ENCODE assay signal across 11 cellular contexts in genomic region chr6:15331143-15331542, GRCh38.
DNase-seq lines count a peak whose midpoint lies in the region; ATAC-seq and TF ChIP-seq lines count a peak whose summit lies in the region.
"Had no signal": no experiment of that assay in that cellular context is flagged by ENCODE, and none has a peak within 500 bp of the region (broad histone marks: within the 10 kb centered on the region; RNA-seq: fewer than 3 reads in every experiment).

No MANE protein-coding gene starts in this region.

- DNase-seq in activated naive CD4-positive, alpha-beta T cell treated with anti-CD3 and anti-CD28 coated beads for 36 hours, result no peak
- no peak for DNase-seq in activated naive CD4-positive, alpha-beta T cell treated with Interleukin-2 at 50 U/mL for 16 hours
- DNase-seq in OCI-LY7 (ENCODE audit: low spot score) (no peak), fibroblast of pulmonary artery (ENCODE audit: low read depth) (peak; percentile 24), DMS153 (lab: John Stamatoyannopoulos, UW) (no peak), AG20443 (ENCODE audit: low spot score) (no peak)
- DNase-seq: amygdala, NCI-H69 had no signal

- peaks cover 89% of the 10 kb centered on the region for H3K4me1 Mint-ChIP-seq in activated naive CD4-positive, alpha-beta T cell treated with anti-CD3 and anti-CD28 coated beads for 36 hours (ENCODE audit: low read depth)

- BruUV-seq in OCI-LY7 (replicated peaks; lab: Mats Ljungman, UMichigan), result no TSS peak

- no peaks in the 10 kb centered on the region for H3K9me3 ChIP-seq in OCI-LY7 (ENCODE audit: low read length)
- no peaks in the 10 kb centered on the region for H3K9me3 ChIP-seq in thymus (ENCODE audit: control insufficient read depth)

- CTCF ChIA-PET in activated naive CD4-positive, alpha-beta T cell treated with anti-CD3 and anti-CD28 coated beads for 36 hours (lab: Charles Lee), result interaction anchor here (1.9 kb wide), 1 partner anchor 70 kb away, joined by 7 read pairs; no protein-coding TSS in a partner anchor
- CTCF ChIA-PET in OCI-LY7 (lab: Charles Lee; ENCODE audit: unreplicated experiment), result no interaction called here

- H3K79me2 ChIP-seq in OCI-LY7 (ENCODE audit: insufficient read depth, low read depth, low read length), result peaks cover 43% of the 10 kb centered on the region

- no peak for ATAC-seq in HG03025 (IDR thresholded peaks at IDR 0.05; ENCODE audit: low FRiP score, unreplicated experiment)

- H4K20me1 ChIP-seq in OCI-LY7 (ENCODE audit: insufficient read depth, low read length), result peaks cover 14% of the 10 kb centered on the region; the same call in 1 of the 2 replicates

- no peaks in the 10 kb centered on the region for H3K9me3 Mint-ChIP-seq in activated naive CD4-positive, alpha-beta T cell treated with anti-CD3 and anti-CD28 coated beads for 36 hours

- H3K9me2 ChIP-seq in OCI-LY7 (ENCODE audit: insufficient read depth, low read length), result no peaks in the 10 kb centered on the region

- H3K4me1 ChIP-seq in OCI-LY7 (ENCODE audit: insufficient read depth, low read length, poor library complexity, severe bottlenecking), result peaks cover 82% of the 10 kb centered on the region
- peaks cover 8% of the 10 kb centered on the region for H3K4me1 ChIP-seq in thymus (ENCODE audit: control insufficient read depth, insufficient read depth, low read length)

- H2AFZ ChIP-seq in OCI-LY7 (ENCODE audit: low read length), result no peak overlapping the region

- H3K4me2 ChIP-seq in OCI-LY7 (ENCODE audit: low read length), result peak overlapping the region; percentile 63

- no peaks in the 10 kb centered on the region for H3K27me3 ChIP-seq in thymus (ENCODE audit: control insufficient read depth, insufficient read depth)

- TF ChIP-seq CTCF in OCI-LY7 (conservative IDR thresholded peaks at IDR 0.05; ENCODE audit: low read length) (no peak), fibroblast of pulmonary artery (IDR thresholded peaks at IDR 0.05; ENCODE audit: low read length, missing control alignments) (no peak)

- no peaks in the 10 kb centered on the region for H3K27me3 Mint-ChIP-seq in activated naive CD4-positive, alpha-beta T cell treated with anti-CD3 and anti-CD28 coated beads for 36 hours (ENCODE audit: low read depth)

- H3K36me3 ChIP-seq in OCI-LY7 (ENCODE audit: insufficient read depth, low read length) (no peaks in the 10 kb centered on the region), thymus (ENCODE audit: control insufficient read depth, insufficient read depth) (no peaks in the 10 kb centered on the region)

- H3K36me3 Mint-ChIP-seq in activated naive CD4-positive, alpha-beta T cell treated with anti-CD3 and anti-CD28 coated beads for 36 hours (ENCODE audit: low read depth), result peaks cover 1% of the 10 kb centered on the region

- H3K4me3 Mint-ChIP-seq in activated naive CD4-positive, alpha-beta T cell treated with anti-CD3 and anti-CD28 coated beads for 36 hours, result no peak overlapping the region

- intact Hi-C loops in activated naive CD4-positive, alpha-beta T cell treated with anti-CD3 and anti-CD28 coated beads for 36 hours (cut with micrococcal nuclease), result no loop called here
- intact Hi-C loops in OCI-LY7 (cut with micrococcal nuclease; ENCODE audit: unreplicated experiment), result no loop called here

- H3K4me3 ChIP-seq in OCI-LY7 (ENCODE audit: low read depth, low read length, poor library complexity, severe bottlenecking), result peak overlapping the region; percentile 36
- no peak overlapping the region for H3K4me3 ChIP-seq in fibroblast of pulmonary artery (replicated peaks; ENCODE audit: low read depth, low read length)
- H3K4me3 ChIP-seq in thymus (ENCODE audit: low read length), result no peak overlapping the region
- H3K4me3 ChIP-seq: lung had no signal

- POLR2A ChIA-PET in OCI-LY7 (lab: Charles Lee), result interaction anchor here (1.0 to 2.1 kb wide), 4 partner anchors 13 to 70 kb away, joined by 3 to 5 read pairs (median 3); no protein-coding TSS in a partner anchor

- H3K27ac ChIP-seq in OCI-LY7 (ENCODE audit: low read depth, low read length, poor library complexity, severe bottlenecking) (no peak overlapping the region), thymus (ENCODE audit: low read depth) (peak overlapping the region; percentile 27)

- H3K27ac Mint-ChIP-seq in activated naive CD4-positive, alpha-beta T cell treated with anti-CD3 and anti-CD28 coated beads for 36 hours, result peak overlapping the region; percentile 63
